14 cellular contexts compared by ENCODE assay signal in genomic region chr19:6226444-6227155, GRCh38.
"Had no signal": no experiment of that assay in that cellular context is flagged by ENCODE, and none has a peak within 500 bp of the region (broad histone marks: within the 10 kb centered on the region; RNA-seq: fewer than 3 reads in every experiment).

No MANE protein-coding gene starts in this region.

- H3K4me3 ChIP-seq: heart left ventricle, right atrium auricular region, tibial nerve had no signal

- H3K27me3 Mint-ChIP-seq: activated CD4-positive, alpha-beta T cell treated with anti-CD3 and anti-CD28 coated beads for 36 hours; stimulated activated memory B cell treated with anti-CD40 and anti-IgM and Interleukin-4, amounts not matched to agents 10 μg/mL and 1 μg/mL and 100 μg/mL, for 72 hours had no signal

- H3K27ac Mint-ChIP-seq: activated CD4-positive, alpha-beta T cell treated with anti-CD3 and anti-CD28 coated beads for 36 hours; activated naive CD4-positive, alpha-beta T cell treated with anti-CD3 and anti-CD28 coated beads for 36 hours; stimulated activated memory B cell treated with anti-CD40 and anti-IgM and Interleukin-4, amounts not matched to agents 10 μg/mL and 1 μg/mL and 100 μg/mL, for 72 hours had no signal

- H3K9me3 Mint-ChIP-seq: activated naive CD4-positive, alpha-beta T cell treated with anti-CD3 and anti-CD28 coated beads for 36 hours; stimulated activated memory B cell treated with anti-CD40 and anti-IgM and Interleukin-4, amounts not matched to agents 10 μg/mL and 1 μg/mL and 100 μg/mL, for 72 hours had no signal

- H3K9me3 ChIP-seq: heart left ventricle, neutrophil, right atrium auricular region, tibial nerve had no signal

- DNase-seq: activated CD4-positive, alpha-beta T cell treated with anti-CD3 and anti-CD28 coated beads for 36 hours; activated CD8-positive, alpha-beta memory T cell treated with anti-CD3 and anti-CD28 coated beads for 24 hours; activated naive CD4-positive, alpha-beta T cell treated with anti-CD3 and anti-CD28 coated beads for 36 hours; foreskin melanocyte; islet precursor cell; left ventricle myocardium superior; small intestine; T-helper 1 cell; WERI-Rb-1 had no signal

- H3K27ac ChIP-seq: heart left ventricle, neutrophil, WERI-Rb-1 had no signal

- H3K4me3 Mint-ChIP-seq: activated CD4-positive, alpha-beta T cell treated with anti-CD3 and anti-CD28 coated beads for 36 hours; activated naive CD4-positive, alpha-beta T cell treated with anti-CD3 and anti-CD28 coated beads for 36 hours; stimulated activated memory B cell treated with anti-CD40 and anti-IgM and Interleukin-4, amounts not matched to agents 10 μg/mL and 1 μg/mL and 100 μg/mL, for 72 hours had no signal

- ATAC-seq: activated CD4-positive, alpha-beta T cell treated with anti-CD3 and anti-CD28 coated beads for 36 hours; heart left ventricle; left ventricle myocardium superior; stimulated activated memory B cell treated with anti-CD40 and anti-IgM and Interleukin-4, amounts not matched to agents 10 μg/mL and 1 μg/mL and 100 μg/mL, for 72 hours had no signal

- H3K27me3 ChIP-seq: heart left ventricle, neutrophil, right atrium auricular region, tibial nerve had no signal
